ENCODE assay signal across 9 cellular contexts in genomic region chr11:33997473-33998347, GRCh38. TPM values are rescaled to one million over a fixed set of nuclear protein-coding genes. Genes with fewer than 3 reads are reported as not detected.
DNase-seq lines count a peak whose midpoint lies in the region; ATAC-seq and TF ChIP-seq lines count a peak whose summit lies in the region.
"Had no signal": no experiment of that assay in that cellular context is flagged by ENCODE, and none has a peak within 500 bp of the region (broad histone marks: within the 10 kb centered on the region; RNA-seq: fewer than 3 reads in every experiment).

No MANE protein-coding gene starts in this region.

- H3K9me3 Mint-ChIP-seq in natural killer cell treated with Interleukin-12 subunit alpha and Interleukin-12 subunit beta and Interleukin-15 and Interleukin-18, amount 100 ng/mL, for 72 hours, result no peaks in the 10 kb centered on the region
- H3K9me3 Mint-ChIP-seq in natural killer cell, result no peaks in the 10 kb centered on the region
- H3K9me3 Mint-ChIP-seq in type B pancreatic cell, result no peaks in the 10 kb centered on the region
- H3K9me3 Mint-ChIP-seq in CD14-positive monocyte, result peaks cover 0 to 1% (median 0%) of the 10 kb centered on the region in 7 donors

- no peak overlapping the region for H3K4me3 ChIP-seq in testis
- H3K4me3 ChIP-seq: left lung had no signal

- no peaks in the 10 kb centered on the region for H3K4me1 ChIP-seq in testis

- no peak overlapping the region for H3K27ac Mint-ChIP-seq in natural killer cell treated with Interleukin-12 subunit alpha and Interleukin-12 subunit beta and Interleukin-15 and Interleukin-18, amount 100 ng/mL, for 72 hours
- H3K27ac Mint-ChIP-seq in natural killer cell (no peak overlapping the region), type B pancreatic cell (peak overlapping the region; percentile 50), CD14-positive monocyte (no peak overlapping the region)

- H3K27me3 ChIP-seq in testis, result no peaks in the 10 kb centered on the region

- TF ChIP-seq POLR2A in testis (IDR thresholded peaks at IDR 0.05), result no peak

- 57 to 68% methylated on average over 9 of the region's 9 CpGs for WGBS in testis, 2 donors

- in situ Hi-C loops in SK-MEL-5 (cut with HindIII; ENCODE audit: low pct_unique_long_range_greater_than_20kb, low sequenced_read_pairs), result no loop called here

- no peaks in the 10 kb centered on the region for H3K36me3 Mint-ChIP-seq in natural killer cell treated with Interleukin-12 subunit alpha and Interleukin-12 subunit beta and Interleukin-15 and Interleukin-18, amount 100 ng/mL, for 72 hours
- H3K36me3 Mint-ChIP-seq in natural killer cell (no peaks in the 10 kb centered on the region), type B pancreatic cell (no peaks in the 10 kb centered on the region), CD14-positive monocyte (no peaks in the 10 kb centered on the region)

- peaks cover 17 to 27% of the 10 kb centered on the region in 2 donors for H3K27me3 Mint-ChIP-seq in natural killer cell treated with Interleukin-12 subunit alpha and Interleukin-12 subunit beta and Interleukin-15 and Interleukin-18, amount 100 ng/mL, for 72 hours
- H3K27me3 Mint-ChIP-seq in natural killer cell (ENCODE audit: low read depth in 2 of 2), result peaks cover 19 to 22% of the 10 kb centered on the region in 2 donors
- peaks cover 20% of the 10 kb centered on the region for H3K27me3 Mint-ChIP-seq in type B pancreatic cell
- H3K27me3 Mint-ChIP-seq in CD14-positive monocyte (ENCODE audit: low read depth in 3 of 3), result peaks cover 13 to 20% (median 19%) of the 10 kb centered on the region in 3 donors

- H3K9me3 ChIP-seq in testis, result no peaks in the 10 kb centered on the region
- H3K9me3 ChIP-seq: left lung had no signal

- peaks cover 3 to 7% of the 10 kb centered on the region in 2 donors for H3K4me1 Mint-ChIP-seq in natural killer cell treated with Interleukin-12 subunit alpha and Interleukin-12 subunit beta and Interleukin-15 and Interleukin-18, amount 100 ng/mL, for 72 hours (ENCODE audit: low read depth in 2 of 2)
- H3K4me1 Mint-ChIP-seq in natural killer cell (peaks cover 7 to 10% of the 10 kb centered on the region in 2 donors), type B pancreatic cell (ENCODE audit: unreplicated experiment) (peaks cover 18% of the 10 kb centered on the region), CD14-positive monocyte (peaks cover 8% of the 10 kb centered on the region)

- TF ChIP-seq CTCF in natural killer cell (IDR thresholded peaks at IDR 0.05) (no peak), type B pancreatic cell (conservative IDR thresholded peaks at IDR 0.05) (no peak), CD14-positive monocyte (IDR thresholded peaks at IDR 0.05) (no peak), testis (IDR thresholded peaks at IDR 0.05) (no peak)

- no peak for DNase-seq in natural killer cell treated with Interleukin-12 subunit alpha and Interleukin-12 subunit beta and Interleukin-15 and Interleukin-18, amount 100 ng/mL, for 72 hours (ENCODE audit: low spot score)
- DNase-seq in natural killer cell (no peak), SK-MEL-5 (ENCODE audit: low read depth, low spot score) (peak; percentile 54), foreskin melanocyte (peak; percentile 82), type B pancreatic cell (ENCODE audit: extremely low spot score, unreplicated experiment) (no peak), CD14-positive monocyte (ENCODE audit: low spot score) (no peak), T-helper 2 cell (no peak), testis (no peak)

- no peak for ATAC-seq in natural killer cell treated with Interleukin-12 subunit alpha and Interleukin-12 subunit beta and Interleukin-15 and Interleukin-18, amount 100 ng/mL, for 72 hours
- ATAC-seq in natural killer cell, result no peak

- intact Hi-C loops in natural killer cell (cut with micrococcal nuclease), result loop anchor here (1.0 to 5.0 kb wide), 4 partner anchors 55 to 362 kb away; partner anchors contain the start of gene NAT10
- intact Hi-C loops in CD14-positive monocyte (cut with micrococcal nuclease), result loop anchor here (5.0 to 10.0 kb wide), 3 partner anchors 55 to 367 kb away; partner anchors contain the start of genes ABTB2 (in 1 of the 2) and CAPRIN1 (in 1 of the 2)
- intact Hi-C loops in testis (cut with DNase I; ENCODE audit: low total_unique reads), result loop anchor here (10.0 kb wide), 1 partner anchor 367 kb away; no protein-coding TSS in a partner anchor

- H3K36me3 ChIP-seq in testis (ENCODE audit: low read depth, missing control alignments), result no peaks in the 10 kb centered on the region
- H3K36me3 ChIP-seq: left lung had no signal

- H3K27ac ChIP-seq in testis, result no peak overlapping the region
- H3K27ac ChIP-seq: left lung had no signal

- H3K4me3 Mint-ChIP-seq in natural killer cell treated with Interleukin-12 subunit alpha and Interleukin-12 subunit beta and Interleukin-15 and Interleukin-18, amount 100 ng/mL, for 72 hours, result peak overlapping the region; percentile 21
- no peak overlapping the region for H3K4me3 Mint-ChIP-seq in natural killer cell
- peak overlapping the region; percentile 83 for H3K4me3 Mint-ChIP-seq in type B pancreatic cell
- H3K4me3 Mint-ChIP-seq in CD14-positive monocyte, result no peak overlapping the region

RNA-seq across cellular contexts. Expression of gene CAPRIN1, which starts 53.8 kb away (rescaled TPM):
- total RNA-seq in natural killer cell treated with Interleukin-12 subunit alpha and Interleukin-12 subunit beta and Interleukin-15 and Interleukin-18, amount 100 ng/mL, for 72 hours, result 100 to 1,000 TPM; 228 to 234 TPM
- total RNA-seq in natural killer cell (100 to 1,000 TPM; 118 to 158 (median 137) TPM), type B pancreatic cell (ENCODE audit: low replicate concordance) (218 and 277 TPM in 2 replicates), testis (100 to 1,000 TPM; 281 to 377 TPM)
- total RNA-seq in SK-MEL-5 (2014; rRNA removed; shearing (Covaris generic)), result 172 and 176 TPM in 2 replicates
- 197 and 236 TPM in 2 replicates for polyA plus RNA-seq in SK-MEL-5 (2015; cell fraction: cytosol; rRNA removed)
- 166 and 201 TPM in 2 replicates for polyA plus RNA-seq in SK-MEL-5 (2015; cell fraction: nucleus; rRNA removed)
- polyA plus RNA-seq in CD14-positive monocyte (10 to 100 TPM; 59.2 to 81.5 TPM), testis (ENCODE audit: insufficient read depth, low read depth, low replicate concordance) (419 TPM)

Comparison
In these comparisons a context has a peak if more than half of its experiments do, and no peak if none do; other contexts are left out.
1. H3K4me3 Mint-ChIP-seq: peak in natural killer cell treated with Interleukin-12 subunit alpha and Interleukin-12 subunit beta and Interleukin-15 and Interleukin-18, amount 100 ng/mL, for 72 hours (single experiment) and type B pancreatic cell (single experiment); none in natural killer cell (single experiment) and CD14-positive monocyte (0 of 2).
2. DNase-seq: peak in SK-MEL-5 (single experiment) and foreskin melanocyte (single experiment); none in natural killer cell treated with Interleukin-12 subunit alpha and Interleukin-12 subunit beta and Interleukin-15 and Interleukin-18, amount 100 ng/mL, for 72 hours (single experiment), natural killer cell (single experiment), type B pancreatic cell (single experiment), CD14-positive monocyte (single experiment), T-helper 2 cell (0 of 5) and testis (single experiment).